ENCODE assay signal across 24 cellular contexts in the genomic region with DNA sequence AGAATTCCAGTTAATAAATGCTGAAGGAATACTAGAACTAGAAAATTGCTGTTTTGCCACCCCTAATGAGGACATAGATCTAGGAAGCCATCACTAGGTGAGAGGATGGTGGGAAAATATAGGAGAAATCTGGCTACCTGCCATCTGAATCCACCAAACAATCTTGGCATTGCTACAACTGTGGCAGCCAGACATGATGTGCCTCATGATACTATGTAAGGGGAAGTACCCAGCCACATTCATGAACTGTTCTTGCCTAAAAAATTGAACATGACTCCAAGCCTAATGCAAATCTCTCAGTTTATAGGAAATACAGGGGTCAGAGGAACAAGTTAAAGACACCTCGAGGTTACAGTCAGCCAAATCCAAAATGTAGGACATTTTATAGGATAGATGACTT.
DNase-seq lines count a peak whose midpoint lies in the region; ATAC-seq and TF ChIP-seq lines count a peak whose summit lies in the region.
"Had no signal": no experiment of that assay in that cellular context is flagged by ENCODE, and none has a peak within 500 bp of the region (broad histone marks: within the 10 kb centered on the region; RNA-seq: fewer than 3 reads in every experiment).

No MANE protein-coding gene starts in this region.

- no peak overlapping the region for H2BK120ac ChIP-seq in IMR-90 (ENCODE audit: low read depth, low read length)

- no peaks in the 10 kb centered on the region for H4K20me1 ChIP-seq in IMR-90 (ENCODE audit: insufficient read depth, low read length)

- H3K23ac ChIP-seq in IMR-90 (ENCODE audit: low read depth, low read length), result no peak overlapping the region

- H3K36me3 Mint-ChIP-seq in activated T-cell treated with anti-CD3 and anti-CD28 coated beads, Interleukin-2, amount 50 U/mL, for 72 hours (ENCODE audit: insufficient read depth in 2 of 2), result peaks cover 4 to 46% of the 10 kb centered on the region in 2 donors
- peaks cover 51% of the 10 kb centered on the region for H3K36me3 Mint-ChIP-seq in activated CD8-positive, alpha-beta T cell treated with anti-CD3 and anti-CD28 coated beads, Interleukin-2, amount 10 ng/mL, durations not matched to agents 7 days and 5 days (ENCODE audit: low read depth)
- H3K36me3 Mint-ChIP-seq in stimulated activated effector memory CD8-positive, alpha-beta T cell treated with anti-CD3 and anti-CD28 coated beads, Interleukin-12 subunit alpha, Interleukin-12 subunit beta, amount 100 ng/mL, for 72 hours, result peaks cover 100% of the 10 kb centered on the region

- CTCF ChIA-PET in IMR-90 (lab: Yijun Ruan, JAX), result no interaction called here
- CTCF ChIA-PET in activated CD8-positive, alpha-beta T cell treated with anti-CD3 and anti-CD28 coated beads, Interleukin-2, amount 10 ng/mL, durations not matched to agents 7 days and 5 days (lab: Charles Lee), result no interaction called here

- H3K36me3 ChIP-seq in IMR-90 (ENCODE audit: control insufficient read depth, insufficient read depth, low read length), result no peaks in the 10 kb centered on the region
- H3K36me3 ChIP-seq: breast epithelium had no signal

- H3K27ac ChIP-seq in IMR-90 (ENCODE audit: insufficient read depth, low read length), result no peak overlapping the region
- H3K27ac ChIP-seq: breast epithelium, KMS-11, psoas muscle, tibial nerve, VCaP had no signal

- H3K4me3 ChIP-seq in IMR-90 (ENCODE audit: insufficient read depth, low read depth, low read length), result no peak overlapping the region
- H3K4me3 ChIP-seq: breast epithelium, psoas muscle, tibial nerve had no signal

- H2AK5ac ChIP-seq in IMR-90 (ENCODE audit: low read depth, low read length), result no peak overlapping the region

- H4K91ac ChIP-seq in IMR-90 (ENCODE audit: insufficient read depth, low read depth, low read length), result no peak overlapping the region

- intact Hi-C loops in IMR-90 (cut with micrococcal nuclease), result no loop called here

- H3K9me3 Mint-ChIP-seq in activated T-cell treated with anti-CD3 and anti-CD28 coated beads, Interleukin-2, amount 50 U/mL, for 72 hours, result no peaks in the 10 kb centered on the region
- H3K9me3 Mint-ChIP-seq in activated CD8-positive, alpha-beta T cell treated with anti-CD3 and anti-CD28 coated beads, Interleukin-2, amount 10 ng/mL, durations not matched to agents 7 days and 5 days (ENCODE audit: insufficient read depth), result no peaks in the 10 kb centered on the region
- H3K9me3 Mint-ChIP-seq in stimulated activated effector memory CD8-positive, alpha-beta T cell treated with anti-CD3 and anti-CD28 coated beads, Interleukin-12 subunit alpha, Interleukin-12 subunit beta, amount 100 ng/mL, for 72 hours, result no peaks in the 10 kb centered on the region
- H3K9me3 Mint-ChIP-seq: activated CD4-positive, alpha-beta memory T cell treated with anti-CD3 and anti-CD28 coated beads for 36 hours had no signal

- no peak overlapping the region for H4K5ac ChIP-seq in IMR-90 (ENCODE audit: low read depth, low read length)

- H3K9me1 ChIP-seq in IMR-90 (ENCODE audit: insufficient read depth, low read length), result no peaks in the 10 kb centered on the region

- no peaks in the 10 kb centered on the region for H3K79me1 ChIP-seq in IMR-90 (ENCODE audit: low read depth in 1 of 2, low read length in 2 of 2)

- no peak overlapping the region for H3K56ac ChIP-seq in IMR-90 (ENCODE audit: extremely low read depth, insufficient read depth, low read length)

- dilution Hi-C loops in IMR-90 (cut with HindIII; ENCODE audit: low sequenced_read_pairs, unreplicated experiment), result no loop called here

- H3K18ac ChIP-seq in IMR-90 (ENCODE audit: low read depth, low read length), result peak overlapping the region; percentile 43; the same call in 1 of the 2 replicates

- peaks cover 17% of the 10 kb centered on the region for H3K4me1 Mint-ChIP-seq in activated T-cell treated with anti-CD3 and anti-CD28 coated beads, Interleukin-2, amount 50 U/mL, for 72 hours (ENCODE audit: low read depth)
- peaks cover 7% of the 10 kb centered on the region for H3K4me1 Mint-ChIP-seq in activated CD8-positive, alpha-beta T cell treated with anti-CD3 and anti-CD28 coated beads, Interleukin-2, amount 10 ng/mL, durations not matched to agents 7 days and 5 days (ENCODE audit: low read depth)
- no peaks in the 10 kb centered on the region for H3K4me1 Mint-ChIP-seq in stimulated activated effector memory CD8-positive, alpha-beta T cell treated with anti-CD3 and anti-CD28 coated beads, Interleukin-12 subunit alpha, Interleukin-12 subunit beta, amount 100 ng/mL, for 72 hours

- DNase-seq in activated T-cell treated with anti-CD3 and anti-CD28 coated beads, Interleukin-2, amount 50 U/mL, for 72 hours, result no peak
- DNase-seq in activated T-cell treated with anti-CD3 and anti-CD28 coated beads for 4 hours (no peak), IMR-90 (no peak), amniotic stem cell (lab: John Stamatoyannopoulos, UW) (no peak)
- DNase-seq in activated CD8-positive, alpha-beta T cell treated with anti-CD3 and anti-CD28 coated beads, Interleukin-2, amount 10 ng/mL, durations not matched to agents 7 days and 5 days, result no peak
- DNase-seq in stimulated activated effector memory CD8-positive, alpha-beta T cell treated with anti-CD3 and anti-CD28 coated beads, Interleukin-12 subunit alpha, Interleukin-12 subunit beta, amount 100 ng/mL, for 72 hours (ENCODE audit: low spot score in 2 of 2), result no peak
- DNase-seq: activated CD4-positive, alpha-beta memory T cell treated with anti-CD3 and anti-CD28 coated beads for 36 hours; activated T-cell treated with anti-CD3 and anti-CD28 coated beads, Interleukin-2, amount 50 U/mL, for 1 hour; DND-41; foreskin fibroblast; GOT3; hypothalamus; NCI-H1092 treated with DMSO at 0.1 percent for 48 hours; NCI-H748 treated with DMSO at 0.1 percent for 48 hours; OCI-M1; psoas muscle; SHP77; stimulated activated naive CD4-positive, alpha-beta T cell treated with Interleukin-2 at 50 U/mL for 16 hours had no signal

- H2AFZ ChIP-seq in IMR-90 (replicated peaks; ENCODE audit: low read length, poor library complexity), result no peak overlapping the region

- no peak overlapping the region for H4K8ac ChIP-seq in IMR-90 (ENCODE audit: low read depth in 2 of 2, low read length in 2 of 2)

- no peak overlapping the region for H3K4ac ChIP-seq in IMR-90 (ENCODE audit: low read depth, low read length)

- peak overlapping the region; percentile 92 for H3K27ac Mint-ChIP-seq in activated T-cell treated with anti-CD3 and anti-CD28 coated beads, Interleukin-2, amount 50 U/mL, for 72 hours
- peak overlapping the region; percentile 32 for H3K27ac Mint-ChIP-seq in activated CD8-positive, alpha-beta T cell treated with anti-CD3 and anti-CD28 coated beads, Interleukin-2, amount 10 ng/mL, durations not matched to agents 7 days and 5 days
- H3K27ac Mint-ChIP-seq in stimulated activated effector memory CD8-positive, alpha-beta T cell treated with anti-CD3 and anti-CD28 coated beads, Interleukin-12 subunit alpha, Interleukin-12 subunit beta, amount 100 ng/mL, for 72 hours, result peak overlapping the region; percentile 83
- H3K27ac Mint-ChIP-seq: activated CD4-positive, alpha-beta memory T cell treated with anti-CD3 and anti-CD28 coated beads for 36 hours had no signal

- no peak overlapping the region for H2BK15ac ChIP-seq in IMR-90 (ENCODE audit: low read depth, low read length)

- no peak for TF ChIP-seq POLR2A in IMR-90 (IDR thresholded peaks at IDR 0.05; ENCODE audit: low read depth, low read length)

- H3K4me2 ChIP-seq in IMR-90 (ENCODE audit: low read depth, low read length), result no peak overlapping the region
- H3K4me2 ChIP-seq: KMS-11 had no signal

- H2BK5ac ChIP-seq in IMR-90 (ENCODE audit: low read depth, low read length, poor library complexity, severe bottlenecking), result no peak overlapping the region

- in situ Hi-C loops in IMR-90 (cut with MboI; ENCODE audit: low sequenced_read_pairs), result loop anchor here (25.0 kb wide), 1 partner anchor 393 kb away; no protein-coding TSS in a partner anchor

- no peak for ATAC-seq in activated T-cell treated with anti-CD3 and anti-CD28 coated beads, Interleukin-2, amount 50 U/mL, for 72 hours (replicated peaks in 1 of 2)
- ATAC-seq in IMR-90 (ENCODE audit: low read depth), result no peak
- ATAC-seq in activated CD8-positive, alpha-beta T cell treated with anti-CD3 and anti-CD28 coated beads, Interleukin-2, amount 10 ng/mL, durations not matched to agents 7 days and 5 days, result no peak
- ATAC-seq in stimulated activated effector memory CD8-positive, alpha-beta T cell treated with anti-CD3 and anti-CD28 coated beads, Interleukin-12 subunit alpha, Interleukin-12 subunit beta, amount 100 ng/mL, for 72 hours, result no peak
- no peak for ATAC-seq in HG03442 (IDR thresholded peaks at IDR 0.05; ENCODE audit: unreplicated experiment)
- no peak for ATAC-seq in HG03196 (IDR thresholded peaks at IDR 0.05; ENCODE audit: unreplicated experiment)
- ATAC-seq: psoas muscle had no signal

- H3K4me1 ChIP-seq in IMR-90 (ENCODE audit: control insufficient read depth, insufficient read depth, low read length), result peaks cover 3% of the 10 kb centered on the region; the same call in 1 of the 2 replicates
- H3K4me1 ChIP-seq: breast epithelium, psoas muscle, tibial nerve had no signal

- no peak for TF ChIP-seq RAD21 in IMR-90 (IDR thresholded peaks at IDR 0.05; ENCODE audit: low read length)

- no peak for TF ChIP-seq CTCF in IMR-90 (conservative IDR thresholded peaks at IDR 0.05; ENCODE audit: low read depth, low read length)

- no peaks in the 10 kb centered on the region for H3K9me3 ChIP-seq in IMR-90 (ENCODE audit: control insufficient read depth, insufficient read depth, low read length)
- H3K9me3 ChIP-seq: breast epithelium, psoas muscle, tibial nerve had no signal

- H3K27me3 ChIP-seq in IMR-90 (ENCODE audit: control insufficient read depth, insufficient read depth, low read length), result no peaks in the 10 kb centered on the region
- H3K27me3 ChIP-seq: breast epithelium, tibial nerve had no signal

- no peak overlapping the region for H3K4me3 Mint-ChIP-seq in activated T-cell treated with anti-CD3 and anti-CD28 coated beads, Interleukin-2, amount 50 U/mL, for 72 hours
- no peak overlapping the region for H3K4me3 Mint-ChIP-seq in activated CD8-positive, alpha-beta T cell treated with anti-CD3 and anti-CD28 coated beads, Interleukin-2, amount 10 ng/mL, durations not matched to agents 7 days and 5 days
- no peak overlapping the region for H3K4me3 Mint-ChIP-seq in stimulated activated effector memory CD8-positive, alpha-beta T cell treated with anti-CD3 and anti-CD28 coated beads, Interleukin-12 subunit alpha, Interleukin-12 subunit beta, amount 100 ng/mL, for 72 hours
- H3K4me3 Mint-ChIP-seq: activated CD4-positive, alpha-beta memory T cell treated with anti-CD3 and anti-CD28 coated beads for 36 hours had no signal

- H2AK9ac ChIP-seq in IMR-90 (replicated peaks; ENCODE audit: low read depth, low read length, poor library complexity), result no peak overlapping the region

- H3K14ac ChIP-seq in IMR-90 (replicated peaks; ENCODE audit: low read depth, low read length), result no peak overlapping the region

- no TSS peak for BruUV-seq in IMR-90 (replicated peaks; lab: Mats Ljungman, UMichigan)

- no peak overlapping the region for H3K9ac ChIP-seq in IMR-90 (ENCODE audit: low read depth, low read length)
- H3K9ac ChIP-seq: KMS-11 had no signal

- H3K27me3 Mint-ChIP-seq in activated T-cell treated with anti-CD3 and anti-CD28 coated beads, Interleukin-2, amount 50 U/mL, for 72 hours (ENCODE audit: low read depth), result no peaks in the 10 kb centered on the region
- no peaks in the 10 kb centered on the region for H3K27me3 Mint-ChIP-seq in activated CD8-positive, alpha-beta T cell treated with anti-CD3 and anti-CD28 coated beads, Interleukin-2, amount 10 ng/mL, durations not matched to agents 7 days and 5 days (ENCODE audit: low read depth)
- H3K27me3 Mint-ChIP-seq: activated CD4-positive, alpha-beta memory T cell treated with anti-CD3 and anti-CD28 coated beads for 36 hours had no signal

- H2BK20ac ChIP-seq in IMR-90 (ENCODE audit: low read depth, low read length), result no peak overlapping the region

- no CpG with 5 or more reads among the region's 1 CpG for WGBS in IMR-90 (ENCODE audit: extremely low coverage in 2 of 2, insufficient read length in 1 of 2), 2 experiments

- POLR2A ChIA-PET in IMR-90 (lab: Charles Lee; ENCODE audit: unreplicated experiment), result no interaction called here
- POLR2A ChIA-PET in activated CD8-positive, alpha-beta T cell treated with anti-CD3 and anti-CD28 coated beads, Interleukin-2, amount 10 ng/mL, durations not matched to agents 7 days and 5 days (lab: Charles Lee), result no interaction called here

Comparison
In these comparisons a context has a peak if more than half of its experiments do, and no peak if none do; other contexts are left out.
1. H3K27ac Mint-ChIP-seq: peak in every context shown above with its lines; median percentile 92 in activated T-cell treated with anti-CD3 and anti-CD28 coated beads, Interleukin-2, amount 50 U/mL, for 72 hours; 83 in stimulated activated effector memory CD8-positive, alpha-beta T cell treated with anti-CD3 and anti-CD28 coated beads, Interleukin-12 subunit alpha, Interleukin-12 subunit beta, amount 100 ng/mL, for 72 hours; 32 in activated CD8-positive, alpha-beta T cell treated with anti-CD3 and anti-CD28 coated beads, Interleukin-2, amount 10 ng/mL, durations not matched to agents 7 days and 5 days.